Comparison of ENCODE assay signal across 1 cellular context in the genomic region with DNA sequence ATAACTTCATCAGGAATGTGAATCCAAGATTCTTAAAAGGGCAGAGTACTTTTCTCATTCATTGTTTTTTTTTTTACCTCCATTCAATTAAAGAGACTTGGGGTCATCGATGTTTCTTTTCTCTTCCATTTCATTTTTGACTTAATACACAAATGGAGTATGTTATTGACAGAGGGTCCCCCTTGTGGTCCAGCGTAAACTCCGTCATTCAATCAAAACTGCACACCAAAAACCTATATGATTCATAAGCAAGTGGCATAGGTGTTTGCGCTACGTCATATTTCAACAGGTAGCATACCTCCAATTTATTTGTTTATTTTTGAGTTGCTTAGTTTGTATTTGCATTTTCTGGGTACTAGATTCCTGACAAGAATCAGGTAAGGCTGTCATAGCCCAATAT.
TF ChIP-seq lines count a peak whose summit lies in the region.

No MANE protein-coding gene starts in this region.

TF ChIP-seq in GM23338, 12 proteins besides CTCF, POLR2A, EP300 and RAD21:
- TF ChIP-seq, protein P1, sequence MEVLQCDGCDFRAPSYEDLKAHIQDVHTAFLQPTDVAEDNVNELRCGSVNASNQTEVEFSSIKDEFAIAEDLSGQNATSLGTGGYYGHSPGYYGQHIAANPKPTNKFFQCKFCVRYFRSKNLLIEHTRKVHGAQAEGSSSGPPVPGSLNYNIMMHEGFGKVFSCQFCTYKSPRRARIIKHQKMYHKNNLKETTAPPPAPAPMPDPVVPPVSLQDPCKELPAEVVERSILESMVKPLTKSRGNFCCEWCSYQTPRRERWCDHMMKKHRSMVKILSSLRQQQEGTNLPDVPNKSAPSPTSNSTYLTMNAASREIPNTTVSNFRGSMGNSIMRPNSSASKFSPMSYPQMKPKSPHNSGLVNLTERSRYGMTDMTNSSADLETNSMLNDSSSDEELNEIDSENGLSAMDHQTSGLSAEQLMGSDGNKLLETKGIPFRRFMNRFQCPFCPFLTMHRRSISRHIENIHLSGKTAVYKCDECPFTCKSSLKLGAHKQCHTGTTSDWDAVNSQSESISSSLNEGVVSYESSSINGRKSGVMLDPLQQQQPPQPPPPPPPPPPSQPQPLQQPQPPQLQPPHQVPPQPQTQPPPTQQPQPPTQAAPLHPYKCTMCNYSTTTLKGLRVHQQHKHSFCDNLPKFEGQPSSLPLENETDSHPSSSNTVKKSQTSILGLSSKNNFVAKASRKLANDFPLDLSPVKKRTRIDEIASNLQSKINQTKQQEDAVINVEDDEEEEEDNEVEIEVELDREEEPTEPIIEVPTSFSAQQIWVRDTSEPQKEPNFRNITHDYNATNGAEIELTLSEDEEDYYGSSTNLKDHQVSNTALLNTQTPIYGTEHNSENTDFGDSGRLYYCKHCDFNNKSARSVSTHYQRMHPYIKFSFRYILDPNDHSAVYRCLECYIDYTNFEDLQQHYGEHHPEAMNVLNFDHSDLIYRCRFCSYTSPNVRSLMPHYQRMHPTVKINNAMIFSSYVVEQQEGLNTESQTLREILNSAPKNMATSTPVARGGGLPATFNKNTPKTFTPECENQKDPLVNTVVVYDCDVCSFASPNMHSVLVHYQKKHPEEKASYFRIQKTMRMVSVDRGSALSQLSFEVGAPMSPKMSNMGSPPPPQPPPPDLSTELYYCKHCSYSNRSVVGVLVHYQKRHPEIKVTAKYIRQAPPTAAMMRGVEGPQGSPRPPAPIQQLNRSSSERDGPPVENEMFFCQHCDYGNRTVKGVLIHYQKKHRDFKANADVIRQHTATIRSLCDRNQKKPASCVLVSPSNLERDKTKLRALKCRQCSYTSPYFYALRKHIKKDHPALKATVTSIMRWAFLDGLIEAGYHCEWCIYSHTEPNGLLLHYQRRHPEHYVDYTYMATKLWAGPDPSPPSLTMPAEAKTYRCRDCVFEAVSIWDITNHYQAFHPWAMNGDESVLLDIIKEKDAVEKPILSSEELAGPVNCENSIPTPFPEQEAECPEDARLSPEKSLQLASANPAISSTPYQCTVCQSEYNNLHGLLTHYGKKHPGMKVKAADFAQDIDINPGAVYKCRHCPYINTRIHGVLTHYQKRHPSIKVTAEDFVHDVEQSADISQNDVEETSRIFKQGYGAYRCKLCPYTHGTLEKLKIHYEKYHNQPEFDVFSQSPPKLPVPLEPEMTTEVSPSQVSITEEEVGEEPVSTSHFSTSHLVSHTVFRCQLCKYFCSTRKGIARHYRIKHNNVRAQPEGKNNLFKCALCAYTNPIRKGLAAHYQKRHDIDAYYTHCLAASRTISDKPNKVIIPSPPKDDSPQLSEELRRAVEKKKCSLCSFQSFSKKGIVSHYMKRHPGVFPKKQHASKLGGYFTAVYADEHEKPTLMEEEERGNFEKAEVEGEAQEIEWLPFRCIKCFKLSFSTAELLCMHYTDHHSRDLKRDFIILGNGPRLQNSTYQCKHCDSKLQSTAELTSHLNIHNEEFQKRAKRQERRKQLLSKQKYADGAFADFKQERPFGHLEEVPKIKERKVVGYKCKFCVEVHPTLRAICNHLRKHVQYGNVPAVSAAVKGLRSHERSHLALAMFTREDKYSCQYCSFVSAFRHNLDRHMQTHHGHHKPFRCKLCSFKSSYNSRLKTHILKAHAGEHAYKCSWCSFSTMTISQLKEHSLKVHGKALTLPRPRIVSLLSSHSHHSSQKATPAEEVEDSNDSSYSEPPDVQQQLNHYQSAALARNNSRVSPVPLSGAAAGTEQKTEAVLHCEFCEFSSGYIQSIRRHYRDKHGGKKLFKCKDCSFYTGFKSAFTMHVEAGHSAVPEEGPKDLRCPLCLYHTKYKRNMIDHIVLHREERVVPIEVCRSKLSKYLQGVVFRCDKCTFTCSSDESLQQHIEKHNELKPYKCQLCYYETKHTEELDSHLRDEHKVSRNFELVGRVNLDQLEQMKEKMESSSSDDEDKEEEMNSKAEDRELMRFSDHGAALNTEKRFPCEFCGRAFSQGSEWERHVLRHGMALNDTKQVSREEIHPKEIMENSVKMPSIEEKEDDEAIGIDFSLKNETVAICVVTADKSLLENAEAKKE (CRISPR knock-in tag; IDR thresholded peaks at IDR 0.05) = no peak
- TF ChIP-seq, protein P2, sequence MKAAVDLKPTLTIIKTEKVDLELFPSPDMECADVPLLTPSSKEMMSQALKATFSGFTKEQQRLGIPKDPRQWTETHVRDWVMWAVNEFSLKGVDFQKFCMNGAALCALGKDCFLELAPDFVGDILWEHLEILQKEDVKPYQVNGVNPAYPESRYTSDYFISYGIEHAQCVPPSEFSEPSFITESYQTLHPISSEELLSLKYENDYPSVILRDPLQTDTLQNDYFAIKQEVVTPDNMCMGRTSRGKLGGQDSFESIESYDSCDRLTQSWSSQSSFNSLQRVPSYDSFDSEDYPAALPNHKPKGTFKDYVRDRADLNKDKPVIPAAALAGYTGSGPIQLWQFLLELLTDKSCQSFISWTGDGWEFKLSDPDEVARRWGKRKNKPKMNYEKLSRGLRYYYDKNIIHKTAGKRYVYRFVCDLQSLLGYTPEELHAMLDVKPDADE (IDR thresholded peaks at IDR 0.05) = no peak
- TF ChIP-seq ZNF331 (CRISPR knock-in tag; IDR thresholded peaks at IDR 0.05; ENCODE audit: low read depth) (no peak), ZNF114 (CRISPR knock-in tag; IDR thresholded peaks at IDR 0.05) (no peak), CREB1 (CRISPR knock-in tag; IDR thresholded peaks at IDR 0.05; ENCODE audit: low read depth) (no peak), JUNB (IDR thresholded peaks at IDR 0.05; ENCODE audit: unreplicated experiment) (no peak)
